22 cellular contexts compared by ENCODE assay signal in the genomic region with DNA sequence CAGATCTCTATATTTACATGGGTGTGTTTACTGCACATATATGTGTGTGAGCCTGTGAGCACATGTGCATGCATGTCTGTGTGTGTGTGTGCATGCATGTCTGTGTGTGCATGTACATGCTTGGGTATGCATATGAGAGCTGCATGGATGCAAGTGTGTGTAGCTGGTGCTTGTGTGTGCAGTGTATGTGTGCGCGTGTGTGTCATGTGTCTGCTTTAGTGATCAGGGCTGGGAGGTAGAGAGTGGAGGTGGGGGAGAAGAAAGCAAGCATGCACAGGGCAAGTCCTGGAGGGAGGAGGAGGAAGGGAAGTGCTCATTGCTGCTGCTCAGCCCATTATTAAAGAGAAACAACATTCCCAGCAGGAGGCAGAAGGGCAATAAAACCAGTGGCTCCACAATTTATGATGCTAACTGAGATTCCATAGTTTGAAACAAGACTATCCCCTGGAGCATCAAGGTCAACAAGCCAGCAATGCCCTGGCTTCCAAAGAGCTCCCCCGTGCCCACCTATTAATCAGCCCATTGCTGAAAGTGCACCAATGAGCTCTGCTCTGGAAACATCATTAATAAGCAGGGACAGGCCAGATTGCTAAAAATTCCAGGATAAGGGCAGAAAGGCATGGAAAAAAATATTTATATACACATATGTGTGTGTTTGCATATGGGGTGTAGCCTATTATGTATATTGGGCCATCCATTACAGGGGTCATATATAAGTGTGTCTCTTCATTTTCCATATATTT.
A peak's percentile ranks its signal among the peaks of the same experiment; 100 is the strongest.
DNase-seq lines count a peak whose midpoint lies in the region; ATAC-seq, FAIRE-seq and TF ChIP-seq lines count a peak whose summit lies in the region.
"Had no signal": no experiment of that assay in that cellular context is flagged by ENCODE, and none has a peak within 500 bp of the region (broad histone marks: within the 10 kb centered on the region; RNA-seq: fewer than 3 reads in every experiment).

No MANE protein-coding gene starts in this region.

- H2AFZ ChIP-seq in HepG2 (ENCODE audit: low read length), result no peak overlapping the region

- peak overlapping the region; percentile 20 for H3K27ac Mint-ChIP-seq in dendritic cell treated with granulocyte-macrophage colony-stimulating factor and Interleukin-4, amounts not matched to agents 40 ng/mL and 50 ng/mL, for 4 days
- H3K27ac Mint-ChIP-seq: activated T-cell treated with anti-CD3 and anti-CD28 coated beads, Interleukin-2, amount 50 U/mL, for 24 hours; stimulated activated naive CD8-positive, alpha-beta T cell treated with anti-CD3 and anti-CD28 coated beads, Interleukin-15, amount 100 ng/mL, for 72 hours had no signal

- in situ Hi-C loops in HepG2 (cut with HindIII; ENCODE audit: extremely low pct_ligation_motif_present, low pct_unique_long_range_greater_than_20kb) (no loop called here), GM13977 (cut with MboI; ENCODE audit: low pct_unique_long_range_greater_than_20kb, low sequenced_read_pairs, unreplicated experiment) (no loop called here)

- CTCF ChIA-PET in HepG2 (lab: Yijun Ruan, JAX; ENCODE audit: low intra/inter-chr PET ratio, low total read pairs), result no interaction called here

- no peak overlapping the region for H3K4me2 ChIP-seq in HepG2 (ENCODE audit: low read depth, low read length)
- H3K4me2 ChIP-seq: BLaER1 had no signal

- POLR2A ChIA-PET in HepG2 (lab: Yijun Ruan, JAX), result no interaction called here

- no peak for TF ChIP-seq RAD21 in HepG2 (CRISPR knock-in tag; IDR thresholded peaks at IDR 0.05)

- no peaks in the 10 kb centered on the region for H3K9me3 ChIP-seq in HepG2 (ENCODE audit: low read length)
- H3K9me3 ChIP-seq in right lobe of liver, result no peaks in the 10 kb centered on the region
- H3K9me3 ChIP-seq: BLaER1, heart left ventricle, tibial artery had no signal

- H3K36me3 ChIP-seq in HepG2 (replicated peaks in 1 of 2; ENCODE audit: control insufficient read depth in 1 of 2, insufficient read depth in 2 of 2, low read length in 2 of 2), result no peaks in the 10 kb centered on the region
- H3K36me3 ChIP-seq in right lobe of liver, result no peaks in the 10 kb centered on the region
- H3K36me3 ChIP-seq: BLaER1, cardiac muscle cell, heart left ventricle, tibial artery had no signal

- no peaks in the 10 kb centered on the region for H3K4me1 ChIP-seq in HepG2 (ENCODE audit: insufficient read depth, low read length)
- H3K4me1 ChIP-seq in right lobe of liver, result no peaks in the 10 kb centered on the region
- H3K4me1 ChIP-seq: BLaER1 had no signal

- H3K4me3 ChIP-seq in HepG2 (replicated peaks in 1 of 3; ENCODE audit: insufficient read depth in 1 of 3, low read depth in 2 of 3, low read length in 3 of 3), result no peak overlapping the region
- no peak overlapping the region for H3K4me3 ChIP-seq in right lobe of liver
- H3K4me3 ChIP-seq: BLaER1, cardiac muscle cell, heart left ventricle, tibial artery had no signal

- no peak overlapping the region for H3K4me3 Mint-ChIP-seq in dendritic cell treated with granulocyte-macrophage colony-stimulating factor and Interleukin-4, amounts not matched to agents 40 ng/mL and 50 ng/mL, for 4 days
- H3K4me3 Mint-ChIP-seq: activated T-cell treated with anti-CD3 and anti-CD28 coated beads, Interleukin-2, amount 50 U/mL, for 24 hours; stimulated activated naive CD8-positive, alpha-beta T cell treated with anti-CD3 and anti-CD28 coated beads, Interleukin-15, amount 100 ng/mL, for 72 hours had no signal

- peaks cover 10% of the 10 kb centered on the region for H3K27me3 Mint-ChIP-seq in dendritic cell treated with granulocyte-macrophage colony-stimulating factor and Interleukin-4, amounts not matched to agents 40 ng/mL and 50 ng/mL, for 4 days
- H3K27me3 Mint-ChIP-seq: stimulated activated naive CD8-positive, alpha-beta T cell treated with anti-CD3 and anti-CD28 coated beads, Interleukin-15, amount 100 ng/mL, for 72 hours had no signal

- TF ChIP-seq EP300 in HepG2 (IDR thresholded peaks at IDR 0.05; ENCODE audit: low read depth in 2 of 2, low read length in 2 of 2) (no peak), HepG2 (CRISPR knock-in tag; IDR thresholded peaks at IDR 0.05; ENCODE audit: borderline replicate concordance) (no peak)

- H3K4me1 Mint-ChIP-seq in dendritic cell treated with granulocyte-macrophage colony-stimulating factor and Interleukin-4, amounts not matched to agents 40 ng/mL and 50 ng/mL, for 4 days (ENCODE audit: low read depth), result peaks cover 36% of the 10 kb centered on the region
- H3K4me1 Mint-ChIP-seq: stimulated activated naive CD8-positive, alpha-beta T cell treated with anti-CD3 and anti-CD28 coated beads, Interleukin-15, amount 100 ng/mL, for 72 hours had no signal

- intact Hi-C loops in HepG2 (cut with micrococcal nuclease; ENCODE audit: unreplicated experiment), result no loop called here
- intact Hi-C loops in right lobe of liver (cut with DNase I), result no loop called here
- intact Hi-C loops in dendritic cell treated with granulocyte-macrophage colony-stimulating factor and Interleukin-4, amounts not matched to agents 40 ng/mL and 50 ng/mL, for 4 days (cut with micrococcal nuclease), result no loop called here
- intact Hi-C loops in left colon (cut with DNase I, micrococcal nuclease), result no loop called here

- ATAC-seq in HepG2 (no peak), right lobe of liver (no peak), left colon (peak; percentile 74), HG03457 (IDR thresholded peaks at IDR 0.05; ENCODE audit: unreplicated experiment) (no peak)
- ATAC-seq: heart left ventricle; stimulated activated naive CD8-positive, alpha-beta T cell treated with anti-CD3 and anti-CD28 coated beads, Interleukin-15, amount 100 ng/mL, for 72 hours had no signal

- no TSS peak for BruUV-seq in HepG2 (replicated peaks; lab: Mats Ljungman, UMichigan)

- DNase-seq in HepG2 (ENCODE audit: low spot score) (no peak), right lobe of liver (no peak), left colon (no peak), SW480 (ENCODE audit: low spot score) (no peak), GM13977 (ENCODE audit: low spot score) (no peak), 8988T (no peak)
- DNase-seq: activated CD4-positive, CD25-positive, alpha-beta regulatory T cell treated with anti-CD3 and anti-CD28 coated beads, Interleukin-2, amount 50 U/mL, for 72 hours; activated CD8-positive, alpha-beta memory T cell treated with anti-CD3 and anti-CD28 coated beads for 24 hours; activated naive CD4-positive, alpha-beta T cell treated with Interleukin-2 at 50 U/mL for 16 hours; activated T-cell treated with anti-CD3 and anti-CD28 coated beads, Interleukin-2, amount 50 U/mL, for 24 hours; amygdala; heart left ventricle; MM.1S; NCI-H526; stimulated activated CD4-positive, alpha-beta T cell treated with anti-CD3 and anti-CD28 coated beads, Interleukin-12 subunit alpha, Interleukin-12 subunit beta, amount 100 ng/mL, for 4 hours; stimulated activated CD4-positive, alpha-beta T cell treated with anti-CD3 and anti-CD28 coated beads, Interleukin-4, amount 100 ng/mL, for 4 hours; stimulated activated naive CD8-positive, alpha-beta T cell treated with anti-CD3 and anti-CD28 coated beads, Interleukin-15, amount 100 ng/mL, for 72 hours; tibial artery had no signal

- H3K9ac ChIP-seq in HepG2 (ENCODE audit: insufficient read depth, low read depth, low read length), result no peak overlapping the region
- H3K9ac ChIP-seq: BLaER1 had no signal

- H3K9me3 Mint-ChIP-seq in dendritic cell treated with granulocyte-macrophage colony-stimulating factor and Interleukin-4, amounts not matched to agents 40 ng/mL and 50 ng/mL, for 4 days, result no peaks in the 10 kb centered on the region
- H3K9me3 Mint-ChIP-seq: activated T-cell treated with anti-CD3 and anti-CD28 coated beads, Interleukin-2, amount 50 U/mL, for 24 hours; stimulated activated naive CD8-positive, alpha-beta T cell treated with anti-CD3 and anti-CD28 coated beads, Interleukin-15, amount 100 ng/mL, for 72 hours had no signal

- no peak for TF ChIP-seq CTCF in HepG2 (CRISPR knock-in tag; IDR thresholded peaks at IDR 0.05)
- TF ChIP-seq CTCF in right lobe of liver (IDR thresholded peaks at IDR 0.05), result no peak
- TF ChIP-seq CTCF in GM13977 (IDR thresholded peaks at IDR 0.05; ENCODE audit: extremely low read depth, insufficient read depth, missing control alignments), result no peak

- H3K27me3 ChIP-seq in HepG2 (ENCODE audit: control insufficient read depth in 1 of 2, insufficient read depth in 2 of 2, low read length in 2 of 2) (no peaks in the 10 kb centered on the region), right lobe of liver (no peaks in the 10 kb centered on the region)
- H3K27me3 ChIP-seq: BLaER1, cardiac muscle cell, heart left ventricle, tibial artery had no signal

- H3K36me3 Mint-ChIP-seq in dendritic cell treated with granulocyte-macrophage colony-stimulating factor and Interleukin-4, amounts not matched to agents 40 ng/mL and 50 ng/mL, for 4 days (ENCODE audit: low read depth), result no peaks in the 10 kb centered on the region

- TF ChIP-seq POLR2A in HepG2 (IDR thresholded peaks at IDR 0.05; ENCODE audit: insufficient read depth in 1 of 2, low read depth in 2 of 2, low read length in 2 of 2), result no peak
- TF ChIP-seq POLR2A in right lobe of liver (IDR thresholded peaks at IDR 0.05), result no peak

- no peak for FAIRE-seq in HepG2 (lab: Jason Lieb, UNC)

- no peaks in the 10 kb centered on the region for H3K79me2 ChIP-seq in HepG2 (ENCODE audit: insufficient read depth, low read length)

- no peak overlapping the region for H3K27ac ChIP-seq in HepG2 (ENCODE audit: extremely low read length, insufficient read depth, low read length)
- H3K27ac ChIP-seq in right lobe of liver, result no peak overlapping the region
- H3K27ac ChIP-seq: BLaER1, cardiac muscle cell, heart left ventricle, tibial artery had no signal

- WGBS in HepG2 (ENCODE audit: low lambda C conversion rate), result 31% methylated on average over 3 of the region's 3 CpGs
- 80% methylated on average over 2 of the region's 3 CpGs for WGBS in right lobe of liver (ENCODE audit: insufficient coverage, low coverage, low lambda C conversion rate, missing lambda C conversion rate)

- H4K20me1 ChIP-seq in HepG2 (ENCODE audit: insufficient read depth, low read length), result no peaks in the 10 kb centered on the region
- H4K20me1 ChIP-seq: BLaER1 had no signal

TF ChIP-seq in HepG2, 621 proteins besides CTCF, POLR2A, EP300 and RAD21:
- TF ChIP-seq, protein P1, sequence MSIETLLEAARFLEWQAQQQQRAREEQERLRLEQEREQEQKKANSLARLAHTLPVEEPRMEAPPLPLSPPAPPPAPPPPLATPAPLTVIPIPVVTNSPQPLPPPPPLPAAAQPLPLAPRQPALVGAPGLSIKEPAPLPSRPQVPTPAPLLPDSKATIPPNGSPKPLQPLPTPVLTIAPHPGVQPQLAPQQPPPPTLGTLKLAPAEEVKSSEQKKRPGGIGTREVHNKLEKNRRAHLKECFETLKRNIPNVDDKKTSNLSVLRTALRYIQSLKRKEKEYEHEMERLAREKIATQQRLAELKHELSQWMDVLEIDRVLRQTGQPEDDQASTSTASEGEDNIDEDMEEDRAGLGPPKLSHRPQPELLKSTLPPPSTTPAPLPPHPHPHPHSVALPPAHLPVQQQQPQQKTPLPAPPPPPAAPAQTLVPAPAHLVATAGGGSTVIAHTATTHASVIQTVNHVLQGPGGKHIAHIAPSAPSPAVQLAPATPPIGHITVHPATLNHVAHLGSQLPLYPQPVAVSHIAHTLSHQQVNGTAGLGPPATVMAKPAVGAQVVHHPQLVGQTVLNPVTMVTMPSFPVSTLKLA (IDR thresholded peaks at IDR 0.05), result 0 out of 2 replicates have a peak, but pooled peaks have one; percentile 7
- no peak for TF ChIP-seq KDM6A (CRISPR knock-in tag; IDR thresholded peaks at IDR 0.05; ENCODE audit: low read depth)
